ENCODE assay signal across 15 cellular contexts in the genomic region with DNA sequence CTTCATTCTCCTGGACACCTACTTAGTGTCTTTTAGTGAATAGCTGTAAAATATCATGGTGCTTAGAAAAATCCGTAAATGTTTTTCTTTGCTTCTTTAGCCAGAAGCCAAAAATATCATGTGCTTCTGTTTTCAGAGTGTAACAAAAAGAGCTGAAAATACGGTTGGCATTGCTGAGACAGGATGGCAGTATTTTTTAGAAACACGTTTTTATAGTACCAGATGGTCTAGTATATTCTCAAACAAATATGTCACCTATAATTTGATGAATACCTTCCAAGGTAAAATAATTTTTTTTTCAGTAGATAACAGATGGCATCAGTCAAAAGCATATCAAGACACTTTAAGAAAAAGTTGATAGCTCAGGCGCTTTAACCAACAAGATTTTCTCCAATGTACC.
DNase-seq lines count a peak whose midpoint lies in the region; ATAC-seq and TF ChIP-seq lines count a peak whose summit lies in the region.
"Had no signal": no experiment of that assay in that cellular context is flagged by ENCODE, and none has a peak within 500 bp of the region (broad histone marks: within the 10 kb centered on the region; RNA-seq: fewer than 3 reads in every experiment).

No MANE protein-coding gene starts in this region.

- H3K9ac ChIP-seq in MM.1S (ENCODE audit: low read length): no peak overlapping the region

- no peaks in the 10 kb centered on the region for H3K79me2 ChIP-seq in MM.1S (ENCODE audit: low read length)

- intact Hi-C loops in upper lobe of right lung (cut with DNase I): no loop called here

- H2AFZ ChIP-seq in MM.1S (ENCODE audit: low read length): no peak overlapping the region

- H3K36me3 ChIP-seq in MM.1S (replicated peaks; ENCODE audit: insufficient read depth, low read length): no peaks in the 10 kb centered on the region
- no peaks in the 10 kb centered on the region for H3K36me3 ChIP-seq in upper lobe of right lung
- H3K36me3 ChIP-seq: HAP-1 had no signal

- peak overlapping the region; percentile 14; the same call in 1 of the 2 replicates for H3K4me2 ChIP-seq in MM.1S (ENCODE audit: low read depth, low read length)

- H3K27me3 ChIP-seq in MM.1S (replicated peaks; ENCODE audit: insufficient read depth, low read length): no peaks in the 10 kb centered on the region
- no peaks in the 10 kb centered on the region for H3K27me3 ChIP-seq in upper lobe of right lung

- H4K20me1 ChIP-seq in MM.1S (ENCODE audit: insufficient read depth, low read length): no peaks in the 10 kb centered on the region

- peaks cover 9% of the 10 kb centered on the region; the same call in 1 of the 2 replicates for H3K4me1 ChIP-seq in MM.1S (ENCODE audit: low read length)
- H3K4me1 ChIP-seq in upper lobe of right lung: no peaks in the 10 kb centered on the region
- H3K4me1 ChIP-seq: HAP-1 had no signal

- TF ChIP-seq CTCF in MM.1S (IDR thresholded peaks at IDR 0.05; ENCODE audit: low read length): no peak
- no peak for TF ChIP-seq CTCF in upper lobe of right lung (IDR thresholded peaks at IDR 0.05)

- H3K4me3 ChIP-seq in MM.1S (ENCODE audit: low read length) (no peak overlapping the region), upper lobe of right lung (no peak overlapping the region)
- H3K4me3 ChIP-seq: HAP-1 had no signal

- H3K9me3 ChIP-seq in MM.1S (replicated peaks; ENCODE audit: insufficient read depth, low read length) (no peaks in the 10 kb centered on the region), upper lobe of right lung (no peaks in the 10 kb centered on the region)
- H3K9me3 ChIP-seq: HAP-1 had no signal

- DNase-seq in MM.1S (no peak), NCI-H2171 treated with DMSO at 0.1 percent for 48 hours (lab: John Stamatoyannopoulos, UW) (peak; percentile 94), cerebellum (ENCODE audit: low spot score) (peak; percentile 41), NOMO-1 (lab: John Stamatoyannopoulos, UW; ENCODE audit: unreplicated experiment in 2 of 2) (no peak), upper lobe of right lung (no peak)
- DNase-seq in activated effector memory CD4-positive, alpha-beta T cell treated with Interleukin-2 at 50 U/mL for 16 hours: no peak
- no peak for DNase-seq in activated CD4-positive, alpha-beta T cell treated with anti-CD3 and anti-CD28 coated beads, Interleukin-2, amount 50 U/mL, for 48 hours
- DNase-seq: Calu3; CD4-positive, alpha-beta T cell; DMS153; DMS79 treated with DMSO at 0.1 percent for 48 hours; EL; GDM1 had no signal

- H3F3A ChIP-seq in MM.1S (ENCODE audit: insufficient read depth, low read length): no peaks in the 10 kb centered on the region; the same call in 1 of the 2 replicates

- no peaks in the 10 kb centered on the region for H3K9me2 ChIP-seq in MM.1S (replicated peaks; ENCODE audit: insufficient read depth, low read length)

- no peak for ATAC-seq in upper lobe of right lung

- H3K27ac ChIP-seq in MM.1S (ENCODE audit: low read length) (peak overlapping the region; percentile 13; the same call in 1 of the 2 replicates), upper lobe of right lung (no peak overlapping the region)
- H3K27ac ChIP-seq: HL-60 had no signal

Comparison
In these comparisons a context has a peak if more than half of its experiments do, and no peak if none do; other contexts are left out.
1. DNase-seq: peak in NCI-H2171 treated with DMSO at 0.1 percent for 48 hours (single experiment) and cerebellum (single experiment); none in MM.1S (single experiment), NOMO-1 (0 of 2), activated effector memory CD4-positive, alpha-beta T cell treated with Interleukin-2 at 50 U/mL for 16 hours (single experiment), activated CD4-positive, alpha-beta T cell treated with anti-CD3 and anti-CD28 coated beads, Interleukin-2, amount 50 U/mL, for 48 hours (0 of 2) and upper lobe of right lung (single experiment).